Comparison of ENCODE assay signal across 11 cellular contexts in the genomic region with DNA sequence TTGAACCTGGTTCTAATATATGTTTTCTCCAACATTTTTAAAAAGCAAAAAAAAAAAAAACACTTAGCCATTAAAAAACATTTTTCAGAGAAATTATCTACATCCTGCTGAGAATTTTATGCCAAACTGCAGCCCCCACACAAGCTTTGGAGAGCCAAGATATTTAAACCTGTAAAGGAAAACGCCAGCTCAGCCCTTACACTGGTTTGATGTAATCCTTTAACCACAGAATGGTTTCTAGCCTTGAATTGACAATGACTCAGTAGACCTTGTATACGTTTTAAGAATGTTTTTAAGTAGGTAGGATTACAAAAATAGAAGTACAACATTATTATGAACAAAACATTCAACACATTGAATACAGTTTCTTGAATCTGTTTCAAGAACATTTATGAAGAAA.
DNase-seq lines count a peak whose midpoint lies in the region; ATAC-seq lines count a peak whose summit lies in the region.
"Had no signal": no experiment of that assay in that cellular context is flagged by ENCODE, and none has a peak within 500 bp of the region (broad histone marks: within the 10 kb centered on the region; RNA-seq: fewer than 3 reads in every experiment).

No MANE protein-coding gene starts in this region.

- no peak overlapping the region for H3K4me3 Mint-ChIP-seq in CD4-positive, CD25-positive, alpha-beta regulatory T cell
- no peak overlapping the region for H3K4me3 Mint-ChIP-seq in activated T-helper 2 cell treated with anti-CD3 and anti-CD28 coated beads, Interferon-gamma antibody, Interleukin-2, Interleukin-4, amounts not matched to agents 10 μg/mL and 5 μg/mL and 100 μg/mL, durations not matched to agents 14 hours and 24 hours and 36 hours (ENCODE audit: low read depth)
- H3K4me3 Mint-ChIP-seq: memory B cell had no signal

- peaks cover 15% of the 10 kb centered on the region for H3K79me1 ChIP-seq in mesenchymal stem cell (replicated peaks; ENCODE audit: low read length, poor library complexity, severe bottlenecking)

- intact Hi-C loops in activated T-helper 2 cell treated with anti-CD3 and anti-CD28 coated beads, Interferon-gamma antibody, Interleukin-2, Interleukin-4, amounts not matched to agents 10 μg/mL and 5 μg/mL and 100 μg/mL, durations not matched to agents 14 hours and 24 hours and 36 hours (cut with micrococcal nuclease): loop anchor here (1.0 kb wide), 1 partner anchor 48 kb away; no protein-coding TSS in a partner anchor

- no peak overlapping the region for H3K4ac ChIP-seq in mesenchymal stem cell (ENCODE audit: low read depth in 1 of 2, low read length in 2 of 2)

- H3K14ac ChIP-seq in mesenchymal stem cell (ENCODE audit: low read length in 2 of 2): no peak overlapping the region

- no peak overlapping the region for H2AFZ ChIP-seq in mesenchymal stem cell (ENCODE audit: low read depth, low read length)

- no peak overlapping the region for H3K4me2 ChIP-seq in mesenchymal stem cell (ENCODE audit: low read length, poor library complexity, severe bottlenecking)

- H2BK15ac ChIP-seq in mesenchymal stem cell (ENCODE audit: low read depth, poor library complexity, severe bottlenecking): no peak overlapping the region

- no peak overlapping the region for H2BK5ac ChIP-seq in mesenchymal stem cell (ENCODE audit: low read depth, low read length, poor library complexity, severe bottlenecking)

- H3K4me1 Mint-ChIP-seq in CD4-positive, CD25-positive, alpha-beta regulatory T cell: peaks cover 12 to 31% (median 23%) of the 10 kb centered on the region in 4 donors
- peaks cover 29% of the 10 kb centered on the region for H3K4me1 Mint-ChIP-seq in activated T-helper 2 cell treated with anti-CD3 and anti-CD28 coated beads, Interferon-gamma antibody, Interleukin-2, Interleukin-4, amounts not matched to agents 10 μg/mL and 5 μg/mL and 100 μg/mL, durations not matched to agents 14 hours and 24 hours and 36 hours (ENCODE audit: low read depth)

- peaks cover 4% of the 10 kb centered on the region for H3K4me1 ChIP-seq in CD4-positive, CD25-positive, alpha-beta regulatory T cell (ENCODE audit: control insufficient read depth, insufficient read depth, low read length, poor library complexity, severe bottlenecking)
- H3K4me1 ChIP-seq in mesenchymal stem cell (ENCODE audit: control insufficient read depth, insufficient read depth, low read depth, low read length): peaks cover 2% of the 10 kb centered on the region

- H2BK12ac ChIP-seq in mesenchymal stem cell (ENCODE audit: low read length in 2 of 2): no peak overlapping the region

- no peaks in the 10 kb centered on the region for H3K27me3 Mint-ChIP-seq in CD4-positive, CD25-positive, alpha-beta regulatory T cell
- no peaks in the 10 kb centered on the region for H3K27me3 Mint-ChIP-seq in activated T-helper 2 cell treated with anti-CD3 and anti-CD28 coated beads, Interferon-gamma antibody, Interleukin-2, Interleukin-4, amounts not matched to agents 10 μg/mL and 5 μg/mL and 100 μg/mL, durations not matched to agents 14 hours and 24 hours and 36 hours (ENCODE audit: low read depth)
- H3K27me3 Mint-ChIP-seq: memory B cell had no signal

- H3K27me3 ChIP-seq in CD4-positive, CD25-positive, alpha-beta regulatory T cell (ENCODE audit: control insufficient read depth, insufficient read depth, low read length): no peaks in the 10 kb centered on the region
- H3K27me3 ChIP-seq in mesenchymal stem cell (ENCODE audit: control insufficient read depth in 1 of 2, insufficient read depth in 1 of 2, low read length in 2 of 2): no peaks in the 10 kb centered on the region

- no peaks in the 10 kb centered on the region for H3K9me3 ChIP-seq in CD4-positive, CD25-positive, alpha-beta regulatory T cell (ENCODE audit: control insufficient read depth in 2 of 2, low read length in 2 of 2)
- H3K9me3 ChIP-seq in mesenchymal stem cell (ENCODE audit: control insufficient read depth, low read length): no peaks in the 10 kb centered on the region

- peak overlapping the region; percentile 30 for H3K9ac ChIP-seq in mesenchymal stem cell (ENCODE audit: low read length)

- H4K8ac ChIP-seq in mesenchymal stem cell (ENCODE audit: low read length): no peak overlapping the region

- DNase-seq in CD4-positive, CD25-positive, alpha-beta regulatory T cell: peak in 1 of 3 donors; percentile 71
- DNase-seq in Kasumi-1 (lab: John Stamatoyannopoulos, UW) (peak; percentile 11 to 27), mesenchymal stem cell (peak; percentile 74), COLO668 (lab: John Stamatoyannopoulos, UW; ENCODE audit: unreplicated experiment) (no peak)
- no peak for DNase-seq in activated T-helper 2 cell treated with anti-CD3 and anti-CD28 coated beads, Interferon-gamma antibody, Interleukin-2, Interleukin-4, amounts not matched to agents 10 μg/mL and 5 μg/mL and 100 μg/mL, durations not matched to agents 14 hours and 24 hours and 36 hours (ENCODE audit: low spot score)
- no peak for DNase-seq in NK-92 treated with Interleukin-12 subunit alpha and Interleukin-12 subunit beta, amount 100 ng/mL, for 24 hours (lab: John Stamatoyannopoulos, UW)
- DNase-seq: activated CD8-positive, alpha-beta memory T cell treated with anti-CD3 and anti-CD28 coated beads, Interleukin-2, amount 50 U/mL, for 4 hours had no signal

- no peak overlapping the region for H2AK5ac ChIP-seq in mesenchymal stem cell (ENCODE audit: low read length, severe bottlenecking)

- peaks cover 0 to 5% (median 0%) of the 10 kb centered on the region in 7 donors for H3K9me3 Mint-ChIP-seq in CD4-positive, CD25-positive, alpha-beta regulatory T cell
- H3K9me3 Mint-ChIP-seq in activated T-helper 2 cell treated with anti-CD3 and anti-CD28 coated beads, Interferon-gamma antibody, Interleukin-2, Interleukin-4, amounts not matched to agents 10 μg/mL and 5 μg/mL and 100 μg/mL, durations not matched to agents 14 hours and 24 hours and 36 hours: no peaks in the 10 kb centered on the region
- H3K9me3 Mint-ChIP-seq: memory B cell had no signal

- H3K4me3 ChIP-seq in CD4-positive, CD25-positive, alpha-beta regulatory T cell (ENCODE audit: low read depth, low read length): no peak overlapping the region
- H3K4me3 ChIP-seq in mesenchymal stem cell (ENCODE audit: insufficient read depth in 1 of 2, low read depth in 1 of 2, low read length in 2 of 2): no peak overlapping the region

- H3K36me3 Mint-ChIP-seq in CD4-positive, CD25-positive, alpha-beta regulatory T cell: peaks cover 15% of the 10 kb centered on the region
- H3K36me3 Mint-ChIP-seq in activated T-helper 2 cell treated with anti-CD3 and anti-CD28 coated beads, Interferon-gamma antibody, Interleukin-2, Interleukin-4, amounts not matched to agents 10 μg/mL and 5 μg/mL and 100 μg/mL, durations not matched to agents 14 hours and 24 hours and 36 hours (ENCODE audit: low read depth): peaks cover 25% of the 10 kb centered on the region

- no peak overlapping the region for H3K18ac ChIP-seq in mesenchymal stem cell (ENCODE audit: low read depth in 1 of 2, low read length in 2 of 2)

- H3K27ac ChIP-seq in CD4-positive, CD25-positive, alpha-beta regulatory T cell (ENCODE audit: insufficient read depth, low read length, poor library complexity, severe bottlenecking): no peak overlapping the region
- no peak overlapping the region for H3K27ac ChIP-seq in mesenchymal stem cell (ENCODE audit: low read length, poor library complexity, severe bottlenecking)
- H3K27ac ChIP-seq: HL-60 had no signal

- peak; percentile 68 to 77 for ATAC-seq in CD4-positive, CD25-positive, alpha-beta regulatory T cell (ENCODE audit: low read depth in 2 of 2)
- ATAC-seq in HG03108 (IDR thresholded peaks at IDR 0.05; ENCODE audit: unreplicated experiment) (no peak), HG03342 (IDR thresholded peaks at IDR 0.05; ENCODE audit: unreplicated experiment) (no peak)

- H3K36me3 ChIP-seq in CD4-positive, CD25-positive, alpha-beta regulatory T cell (ENCODE audit: control insufficient read depth, insufficient read depth, low read length): no peaks in the 10 kb centered on the region
- peaks cover 0 to 8% of the 10 kb centered on the region in 2 experiments for H3K36me3 ChIP-seq in mesenchymal stem cell (ENCODE audit: control insufficient read depth in 1 of 2, insufficient read depth in 2 of 2, low read depth in 1 of 2, low read length in 2 of 2)

- no peak overlapping the region for H3K23ac ChIP-seq in mesenchymal stem cell (ENCODE audit: low read length in 2 of 2)

- no peak overlapping the region for H2BK120ac ChIP-seq in mesenchymal stem cell (ENCODE audit: low read depth, low read length)

- H4K91ac ChIP-seq in mesenchymal stem cell (ENCODE audit: low read length): no peak overlapping the region

- peak overlapping the region in 2 of 3 donors; percentile 3 to 77 for H3K27ac Mint-ChIP-seq in CD4-positive, CD25-positive, alpha-beta regulatory T cell
- peak overlapping the region; percentile 38 for H3K27ac Mint-ChIP-seq in activated T-helper 2 cell treated with anti-CD3 and anti-CD28 coated beads, Interferon-gamma antibody, Interleukin-2, Interleukin-4, amounts not matched to agents 10 μg/mL and 5 μg/mL and 100 μg/mL, durations not matched to agents 14 hours and 24 hours and 36 hours
- H3K27ac Mint-ChIP-seq: memory B cell had no signal

- WGBS in mesenchymal stem cell: 0% methylated on average over 1 of the region's 2 CpGs

Comparison
In these comparisons a context has a peak if more than half of its experiments do, and no peak if none do; other contexts are left out.
1. ATAC-seq: peak in CD4-positive, CD25-positive, alpha-beta regulatory T cell (2 of 2); none in HG03108 (single experiment) and HG03342 (single experiment).
2. DNase-seq: peak in Kasumi-1 (2 of 2) and mesenchymal stem cell (single experiment); none in activated T-helper 2 cell treated with anti-CD3 and anti-CD28 coated beads, Interferon-gamma antibody, Interleukin-2, Interleukin-4, amounts not matched to agents 10 μg/mL and 5 μg/mL and 100 μg/mL, durations not matched to agents 14 hours and 24 hours and 36 hours (single experiment), COLO668 (single experiment) and NK-92 treated with Interleukin-12 subunit alpha and Interleukin-12 subunit beta, amount 100 ng/mL, for 24 hours (single experiment).